ENCODE assay signal across 8 cellular contexts in genomic region chr2:69755862-69756467, GRCh38. TPM values are rescaled to one million over a fixed set of nuclear protein-coding genes. Genes with fewer than 3 reads are reported as not detected.
DNase-seq lines count a peak whose midpoint lies in the region; ATAC-seq and TF ChIP-seq lines count a peak whose summit lies in the region.

No MANE protein-coding gene starts in this region.

- H3K4me3 Mint-ChIP-seq in MCF 10A (ENCODE audit: unreplicated experiment), result peak overlapping the region; percentile 17

- no peak overlapping the region for H2AFZ ChIP-seq in mesenchymal stem cell (ENCODE audit: low read depth, low read length)

- no peaks in the 10 kb centered on the region for H3K27me3 Mint-ChIP-seq in MCF 10A (ENCODE audit: insufficient read depth, unreplicated experiment)

- H3K9me3 Mint-ChIP-seq in MCF 10A (ENCODE audit: unreplicated experiment), result no peaks in the 10 kb centered on the region

- peak; percentile 91 for DNase-seq in Caki2 (ENCODE audit: low read depth)
- DNase-seq in MCF 10A (ENCODE audit: unreplicated experiment), result peak; percentile 94
- DNase-seq in mesenchymal stem cell, result peak; percentile 56
- DNase-seq in DMS153 (lab: John Stamatoyannopoulos, UW), result no peak
- DNase-seq in NCI-H1092 treated with DMSO at 0.1 percent for 48 hours (lab: John Stamatoyannopoulos, UW), result no peak
- no peak for DNase-seq in C1 segment of cervical spinal cord (lab: John Stamatoyannopoulos, UW)

- H3K4me1 ChIP-seq in mesenchymal stem cell (ENCODE audit: control insufficient read depth, insufficient read depth, low read depth, low read length), result peaks cover 12% of the 10 kb centered on the region

- H3K4me1 Mint-ChIP-seq in MCF 10A (ENCODE audit: insufficient read depth, unreplicated experiment), result peaks cover 28% of the 10 kb centered on the region

- BruUV-seq in MCF 10A (replicated peaks; lab: Mats Ljungman, UMichigan), result no TSS peak

- no peak overlapping the region for H4K8ac ChIP-seq in mesenchymal stem cell (ENCODE audit: low read length)

- intact Hi-C loops in MCF 10A (cut with micrococcal nuclease), result loop anchor here (1.0 kb wide), 1 partner anchor 15 kb away; no protein-coding TSS in a partner anchor

- peaks cover 26 to 30% of the 10 kb centered on the region in 2 experiments for H3K36me3 ChIP-seq in mesenchymal stem cell (ENCODE audit: control insufficient read depth in 1 of 2, insufficient read depth in 2 of 2, low read depth in 1 of 2, low read length in 2 of 2)

- no peak overlapping the region for H2BK15ac ChIP-seq in mesenchymal stem cell (ENCODE audit: low read depth, poor library complexity, severe bottlenecking)

- H3K9ac ChIP-seq in mesenchymal stem cell (ENCODE audit: low read length), result peak overlapping the region; percentile 81

- peak overlapping the region; percentile 63 for H2AK5ac ChIP-seq in mesenchymal stem cell (ENCODE audit: low read length, severe bottlenecking)

- H3K27ac Mint-ChIP-seq in MCF 10A (ENCODE audit: low read depth, unreplicated experiment), result peak overlapping the region; percentile 41

- no peak overlapping the region for H2BK12ac ChIP-seq in mesenchymal stem cell (ENCODE audit: low read length in 2 of 2)

- H3K27me3 ChIP-seq in mesenchymal stem cell (ENCODE audit: control insufficient read depth in 1 of 2, insufficient read depth in 1 of 2, low read length in 2 of 2), result no peaks in the 10 kb centered on the region

- peak overlapping the region; percentile 93 for H3K27ac ChIP-seq in mesenchymal stem cell (ENCODE audit: low read length, poor library complexity, severe bottlenecking)

- H2BK5ac ChIP-seq in mesenchymal stem cell (ENCODE audit: low read depth, low read length, poor library complexity, severe bottlenecking), result no peak overlapping the region

- no peak for TF ChIP-seq CTCF in MCF 10A (IDR thresholded peaks at IDR 0.05; ENCODE audit: unreplicated experiment)

- H2BK120ac ChIP-seq in mesenchymal stem cell (ENCODE audit: low read depth, low read length), result no peak overlapping the region

- H3K18ac ChIP-seq in mesenchymal stem cell (ENCODE audit: low read depth in 1 of 2, low read length in 2 of 2), result no peak overlapping the region

- peaks cover 17% of the 10 kb centered on the region for H3K36me3 Mint-ChIP-seq in MCF 10A (ENCODE audit: insufficient read depth, unreplicated experiment)

- peak overlapping the region; percentile 33 for H3K4me2 ChIP-seq in mesenchymal stem cell (ENCODE audit: low read length, poor library complexity, severe bottlenecking)

- POLR2A ChIA-PET in MCF 10A (lab: Yijun Ruan, JAX), result interaction anchor here (0.6 to 4.0 kb wide), 20 partner anchors 8 to 860 kb away, joined by 3 to 107 read pairs (median 4); partner anchors contain the start of genes ANXA4 and TIA1

- H3K23ac ChIP-seq in mesenchymal stem cell (ENCODE audit: low read length in 2 of 2), result no peak overlapping the region

- peaks cover 2% of the 10 kb centered on the region for H3K79me1 ChIP-seq in mesenchymal stem cell (replicated peaks; ENCODE audit: low read length, poor library complexity, severe bottlenecking)

- H3K4me3 ChIP-seq in mesenchymal stem cell (ENCODE audit: insufficient read depth in 1 of 2, low read depth in 1 of 2, low read length in 2 of 2), result peak overlapping the region in 1 of 2 experiments; percentile 56

- ATAC-seq in HG03442 (IDR thresholded peaks at IDR 0.05; ENCODE audit: unreplicated experiment) (peak; percentile 61), GM21526 (IDR thresholded peaks at IDR 0.05; ENCODE audit: low FRiP score, unreplicated experiment) (no peak)

- no peaks in the 10 kb centered on the region for H3K9me3 ChIP-seq in mesenchymal stem cell (ENCODE audit: control insufficient read depth, low read length)

- H3K14ac ChIP-seq in mesenchymal stem cell (ENCODE audit: low read length in 2 of 2), result no peak overlapping the region

- CTCF ChIA-PET in MCF 10A (lab: Yijun Ruan, JAX), result interaction anchor here (0.6 to 1.9 kb wide), 9 partner anchors 11 to 375 kb away, joined by 3 to 8 read pairs (median 5); partner anchors contain the start of gene ANXA4

- H3K4ac ChIP-seq in mesenchymal stem cell (ENCODE audit: low read depth in 1 of 2, low read length in 2 of 2), result no peak overlapping the region

- WGBS in mesenchymal stem cell, result 0% methylated on average over 1 of the region's 2 CpGs

- in situ Hi-C loops in Caki2 (cut with HindIII; ENCODE audit: low pct_unique_long_range_greater_than_20kb, low sequenced_read_pairs), result no loop called here

- no peak overlapping the region for H4K91ac ChIP-seq in mesenchymal stem cell (ENCODE audit: low read length)

RNA-seq across cellular contexts. Expression of gene ANXA4, which starts 14.0 kb away (rescaled TPM):
- 309 and 330 TPM in 2 replicates for total RNA-seq in Caki2 (2014; rRNA removed; shearing (Covaris generic); ENCODE audit: low replicate concordance)
- 79.8 and 82.9 TPM in 2 replicates for total RNA-seq in MCF 10A (2022)
- 99.3 TPM for polyA plus RNA-seq in mesenchymal stem cell (2013, experiment 1 of 2)
- 95.9 TPM for polyA plus RNA-seq in mesenchymal stem cell (2013, experiment 2 of 2)

Comparison
In these comparisons a context has a peak if more than half of its experiments do, and no peak if none do; other contexts are left out.
1. DNase-seq: peak in Caki2 (single experiment), MCF 10A (single experiment) and mesenchymal stem cell (single experiment); none in DMS153 (single experiment), NCI-H1092 treated with DMSO at 0.1 percent for 48 hours (single experiment) and C1 segment of cervical spinal cord (0 of 14).